1 cellular context compared by ENCODE assay signal in genomic region chr2:32627901-32628645, GRCh38.
TF ChIP-seq lines count a peak whose summit lies in the region.

TTC27 (plus strand) TSS chr2:32628050; CDS start chr2:32628293, 243 bp downstream.

TF ChIP-seq in HepG2, 621 proteins besides CTCF, POLR2A, EP300 and RAD21 (continued from another document and continues in another):
- TF ChIP-seq PHB2 (IDR thresholded peaks at IDR 0.05; ENCODE audit: partially characterized antibody) (no peak), E2F2 (CRISPR knock-in tag; IDR thresholded peaks at IDR 0.05; ENCODE audit: borderline replicate concordance) (no peak), ZNF253 (CRISPR knock-in tag; IDR thresholded peaks at IDR 0.05; ENCODE audit: borderline replicate concordance) (no peak), SOX6 (IDR thresholded peaks at IDR 0.05) (no peak), SOX6 (CRISPR knock-in tag; IDR thresholded peaks at IDR 0.05) (peak; percentile 55), ZNF280B (CRISPR knock-in tag; IDR thresholded peaks at IDR 0.05; ENCODE audit: borderline replicate concordance) (peak; percentile 40; the same call in 1 of the 2 replicates), ZNF292 (CRISPR knock-in tag; IDR thresholded peaks at IDR 0.05; ENCODE audit: borderline replicate concordance, low read depth) (no peak), NPAS2 (CRISPR knock-in tag; IDR thresholded peaks at IDR 0.05; ENCODE audit: borderline replicate concordance) (no peak), MXD1 (CRISPR knock-in tag; IDR thresholded peaks at IDR 0.05) (peak; percentile 99; the same call in 1 of the 2 replicates), SSRP1 (CRISPR knock-in tag; IDR thresholded peaks at IDR 0.05) (no peak), TCF12 (IDR thresholded peaks at IDR 0.05) (no peak), TCF12 (CRISPR knock-in tag; IDR thresholded peaks at IDR 0.05) (no peak), ZNF841 (CRISPR knock-in tag; IDR thresholded peaks at IDR 0.05; ENCODE audit: borderline replicate concordance) (no peak), NR0B2 (CRISPR knock-in tag; IDR thresholded peaks at IDR 0.05) (peak; percentile 99; the same call in 1 of the 2 replicates), GMEB1 (CRISPR knock-in tag; IDR thresholded peaks at IDR 0.05; ENCODE audit: borderline replicate concordance) (peak; percentile 78; the same call in 1 of the 2 replicates), ZNF382 (CRISPR knock-in tag; IDR thresholded peaks at IDR 0.05; ENCODE audit: borderline replicate concordance) (no peak), TBL1XR1 (IDR thresholded peaks at IDR 0.05; ENCODE audit: borderline replicate concordance, low read length, partially characterized antibody) (no peak), KDM4B (CRISPR knock-in tag; IDR thresholded peaks at IDR 0.05) (no peak), PRMT3 (CRISPR knock-in tag; IDR thresholded peaks at IDR 0.05; ENCODE audit: borderline replicate concordance, low read depth) (no peak), SKI (IDR thresholded peaks at IDR 0.05; ENCODE audit: partially characterized antibody) (peak; percentile 16), NCOA1 (CRISPR knock-in tag; IDR thresholded peaks at IDR 0.05) (peak; percentile 82; the same call in 1 of the 2 replicates), ZNF558 (CRISPR knock-in tag; IDR thresholded peaks at IDR 0.05; ENCODE audit: borderline replicate concordance) (no peak), ZKSCAN1 (IDR thresholded peaks at IDR 0.05; ENCODE audit: low read length) (no peak), KMT2A (CRISPR knock-in tag; IDR thresholded peaks at IDR 0.05) (peak; percentile 90), ATF7 (IDR thresholded peaks at IDR 0.05) (no peak), ATF7 (CRISPR knock-in tag; IDR thresholded peaks at IDR 0.05) (no peak), ARID2 (CRISPR knock-in tag; IDR thresholded peaks at IDR 0.05; ENCODE audit: borderline replicate concordance) (no peak), POLR2G (IDR thresholded peaks at IDR 0.05; ENCODE audit: low read depth, low read length) (peak; percentile 95), ZNF570 (CRISPR knock-in tag; IDR thresholded peaks at IDR 0.05; ENCODE audit: borderline replicate concordance) (no peak), GTF2F1 (IDR thresholded peaks at IDR 0.05; ENCODE audit: low read length) (no peak), KAT8 (CRISPR knock-in tag; IDR thresholded peaks at IDR 0.05) (peak; percentile 99), HDAC6 (IDR thresholded peaks at IDR 0.05; ENCODE audit: low read depth, low read length) (no peak), ARNT (IDR thresholded peaks at IDR 0.05) (no peak), ZNF18 (CRISPR knock-in tag; IDR thresholded peaks at IDR 0.05; ENCODE audit: insufficient replicate concordance) (no peak), IRF1 (CRISPR knock-in tag; IDR thresholded peaks at IDR 0.05; ENCODE audit: low read depth) (no peak), ZNF879 (CRISPR knock-in tag; IDR thresholded peaks at IDR 0.05) (no peak), PCBP1 (IDR thresholded peaks at IDR 0.05; ENCODE audit: borderline replicate concordance, low read depth, low read length) (no peak), NR2F1 (CRISPR knock-in tag; IDR thresholded peaks at IDR 0.05) (peak in 1 of 2 experiments; percentile 15; a peak in 1 of 4 replicates), ZNF766 (CRISPR knock-in tag; IDR thresholded peaks at IDR 0.05; ENCODE audit: borderline replicate concordance) (no peak), IRX3 (CRISPR knock-in tag; IDR thresholded peaks at IDR 0.05; ENCODE audit: borderline replicate concordance, low read depth) (no peak), KAT2B (IDR thresholded peaks at IDR 0.05; ENCODE audit: borderline replicate concordance, low read depth, low read length) (no peak), SP1 (IDR thresholded peaks at IDR 0.05) (no peak), SP1 (CRISPR knock-in tag; IDR thresholded peaks at IDR 0.05) (peak; percentile 85; the same call in 1 of the 2 replicates), KLF11 (CRISPR knock-in tag; IDR thresholded peaks at IDR 0.05) (no peak), ZNF740 (CRISPR knock-in tag; IDR thresholded peaks at IDR 0.05) (no peak), ZNF138 (CRISPR knock-in tag; IDR thresholded peaks at IDR 0.05; ENCODE audit: low read depth) (no peak), BRF2 (CRISPR knock-in tag; IDR thresholded peaks at IDR 0.05) (no peak), HMG20A (CRISPR knock-in tag; IDR thresholded peaks at IDR 0.05; ENCODE audit: borderline replicate concordance) (no peak), POGZ (CRISPR knock-in tag; IDR thresholded peaks at IDR 0.05) (peak; percentile 81), SOX13 (IDR thresholded peaks at IDR 0.05) (no peak), SOX13 (CRISPR knock-in tag; conservative IDR thresholded peaks at IDR 0.05 in 1 of 2, IDR thresholded peaks at IDR 0.05 in 1 of 2) (peak in 1 of 2 experiments; percentile 30; a peak in 1 of 4 replicates), ZBTB10 (CRISPR knock-in tag; IDR thresholded peaks at IDR 0.05; ENCODE audit: borderline replicate concordance) (no peak), ZNF777 (CRISPR knock-in tag; IDR thresholded peaks at IDR 0.05) (no peak; the same call in 1 of the 2 replicates), ATAD3A (CRISPR knock-in tag; IDR thresholded peaks at IDR 0.05) (no peak), SRSF1 (optimal IDR thresholded peaks at IDR 0.05; ENCODE audit: low read depth, low read length) (peak; percentile 71), KDM2A (CRISPR knock-in tag; IDR thresholded peaks at IDR 0.05; ENCODE audit: borderline replicate concordance, low read depth) (peak; percentile 96), BRD4 (CRISPR knock-in tag; IDR thresholded peaks at IDR 0.05) (no peak), ZBED4 (CRISPR knock-in tag; IDR thresholded peaks at IDR 0.05; ENCODE audit: borderline replicate concordance) (peak; percentile 80)
